8 cellular contexts compared by ENCODE assay signal in the genomic region with DNA sequence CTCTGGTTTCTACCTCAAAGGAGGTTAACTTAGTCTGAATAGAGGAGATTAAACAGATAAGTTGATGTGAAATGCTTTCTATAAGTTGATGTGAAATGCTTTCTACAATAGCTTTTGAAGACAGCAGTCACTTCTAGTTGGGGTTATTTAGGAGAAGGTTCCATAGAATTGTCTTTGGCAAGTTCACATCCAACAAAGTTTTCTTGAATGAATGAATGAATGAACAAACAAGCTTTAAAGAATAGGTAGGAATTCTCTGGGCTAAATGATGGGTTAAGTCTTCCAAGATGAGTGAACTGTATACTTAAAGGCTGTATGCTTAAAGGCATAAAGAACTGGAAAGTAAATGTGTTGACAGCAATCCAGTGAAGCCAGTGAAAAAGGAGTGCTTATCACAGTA. TPM values are rescaled to one million over a fixed set of nuclear protein-coding genes. Genes with fewer than 3 reads are reported as not detected.
DNase-seq lines count a peak whose midpoint lies in the region; ATAC-seq and TF ChIP-seq lines count a peak whose summit lies in the region.

No MANE protein-coding gene starts in this region.

- TF ChIP-seq CTCF in left ventricle myocardium inferior (IDR thresholded peaks at IDR 0.05; ENCODE audit: borderline replicate concordance) (no peak), right atrium auricular region (IDR thresholded peaks at IDR 0.05) (no peak), glutamatergic neuron (IDR thresholded peaks at IDR 0.05; ENCODE audit: partially characterized antibody, unreplicated experiment) (no peak), tibial artery (IDR thresholded peaks at IDR 0.05) (no peak), ovary (IDR thresholded peaks at IDR 0.05) (no peak), RWPE1 (conservative IDR thresholded peaks at IDR 0.05; ENCODE audit: low read depth) (no peak)

- H3K27me3 ChIP-seq in left ventricle myocardium inferior (ENCODE audit: low read depth) (no peaks in the 10 kb centered on the region), right atrium auricular region (no peaks in the 10 kb centered on the region), tibial artery (no peaks in the 10 kb centered on the region), ovary (no peaks in the 10 kb centered on the region)

- H3K4me1 Mint-ChIP-seq in activated CD8-positive, alpha-beta T cell treated with anti-CD3 and anti-CD28 coated beads, Interleukin-2, amount 10 ng/mL, durations not matched to agents 7 days and 5 days (ENCODE audit: low read depth): peaks cover 46% of the 10 kb centered on the region
- H3K4me1 Mint-ChIP-seq in glutamatergic neuron (ENCODE audit: low read depth, unreplicated experiment): peaks cover 4% of the 10 kb centered on the region

- H3K36me3 ChIP-seq in left ventricle myocardium inferior: peaks cover 19% of the 10 kb centered on the region
- peaks cover 12% of the 10 kb centered on the region for H3K36me3 ChIP-seq in right atrium auricular region
- H3K36me3 ChIP-seq in tibial artery: peaks cover 4 to 8% (median 8%) of the 10 kb centered on the region in 3 donors
- H3K36me3 ChIP-seq in ovary: no peaks in the 10 kb centered on the region

- H3K4me1 ChIP-seq in left ventricle myocardium inferior (peaks cover 62% of the 10 kb centered on the region), right atrium auricular region (peaks cover 0 to 25% of the 10 kb centered on the region in 2 donors), tibial artery (peaks cover 0 to 48% (median 17%) of the 10 kb centered on the region in 4 donors), ovary (ENCODE audit: insufficient read depth) (no peaks in the 10 kb centered on the region)

- H3K9me3 Mint-ChIP-seq in activated CD8-positive, alpha-beta T cell treated with anti-CD3 and anti-CD28 coated beads, Interleukin-2, amount 10 ng/mL, durations not matched to agents 7 days and 5 days (ENCODE audit: insufficient read depth): no peaks in the 10 kb centered on the region
- H3K9me3 Mint-ChIP-seq in glutamatergic neuron (ENCODE audit: unreplicated experiment): peaks cover 2% of the 10 kb centered on the region

- H3K9me3 ChIP-seq in left ventricle myocardium inferior (replicated peaks): no peaks in the 10 kb centered on the region
- no peaks in the 10 kb centered on the region for H3K9me3 ChIP-seq in right atrium auricular region
- H3K9me3 ChIP-seq in tibial artery: no peaks in the 10 kb centered on the region
- no peaks in the 10 kb centered on the region for H3K9me3 ChIP-seq in ovary

- peaks cover 12% of the 10 kb centered on the region for H3K27me3 Mint-ChIP-seq in activated CD8-positive, alpha-beta T cell treated with anti-CD3 and anti-CD28 coated beads, Interleukin-2, amount 10 ng/mL, durations not matched to agents 7 days and 5 days (ENCODE audit: low read depth)
- peaks cover 10% of the 10 kb centered on the region for H3K27me3 Mint-ChIP-seq in glutamatergic neuron (ENCODE audit: unreplicated experiment)

- H3K4me3 Mint-ChIP-seq in activated CD8-positive, alpha-beta T cell treated with anti-CD3 and anti-CD28 coated beads, Interleukin-2, amount 10 ng/mL, durations not matched to agents 7 days and 5 days: peak overlapping the region; percentile 99
- peak overlapping the region; percentile 4 for H3K4me3 Mint-ChIP-seq in glutamatergic neuron (ENCODE audit: unreplicated experiment)

- CTCF ChIA-PET in activated CD8-positive, alpha-beta T cell treated with anti-CD3 and anti-CD28 coated beads, Interleukin-2, amount 10 ng/mL, durations not matched to agents 7 days and 5 days (lab: Charles Lee): interaction anchor here (1.0 to 2.6 kb wide), 6 partner anchors 14 to 316 kb away, joined by 3 to 10 read pairs (median 5); a partner anchor contains a TSS
- CTCF ChIA-PET in RWPE1 (lab: Yijun Ruan, JAX): interaction anchor here (0.5 to 0.7 kb wide), 3 partner anchors 14 to 216 kb away, joined by 3 to 4 read pairs (median 3); no protein-coding TSS in a partner anchor

- no peak overlapping the region for H3K27ac Mint-ChIP-seq in activated CD8-positive, alpha-beta T cell treated with anti-CD3 and anti-CD28 coated beads, Interleukin-2, amount 10 ng/mL, durations not matched to agents 7 days and 5 days
- H3K27ac Mint-ChIP-seq in glutamatergic neuron (ENCODE audit: unreplicated experiment): no peak overlapping the region

- intact Hi-C loops in left ventricle myocardium inferior (cut with micrococcal nuclease): loop anchor here (10.0 kb wide), 1 partner anchor 69 kb away; a partner anchor contains a TSS
- intact Hi-C loops in tibial artery (cut with DNase I; ENCODE audit: low total_unique reads): loop anchor here (2.0 kb wide), 2 partner anchors 19 to 315 kb away; a partner anchor contains a TSS
- intact Hi-C loops in ovary (cut with DNase I): loop anchor here in 2 of 4 donors (5.0 to 10.0 kb wide), 3 partner anchors 66 to 316 kb away; a partner anchor contains a TSS

- DNase-seq in left ventricle myocardium inferior: no peak
- DNase-seq in right atrium auricular region (ENCODE audit: low spot score): no peak
- DNase-seq in activated CD8-positive, alpha-beta T cell treated with anti-CD3 and anti-CD28 coated beads, Interleukin-2, amount 10 ng/mL, durations not matched to agents 7 days and 5 days: no peak
- DNase-seq in glutamatergic neuron: no peak
- no peak for DNase-seq in tibial artery
- no peak for DNase-seq in ovary
- DNase-seq in RWPE1 (ENCODE audit: low spot score): no peak

- ATAC-seq in activated CD8-positive, alpha-beta T cell treated with anti-CD3 and anti-CD28 coated beads, Interleukin-2, amount 10 ng/mL, durations not matched to agents 7 days and 5 days: no peak
- no peak for ATAC-seq in GM19023 (IDR thresholded peaks at IDR 0.05; ENCODE audit: unreplicated experiment)

- no peak for TF ChIP-seq POLR2A in ovary (IDR thresholded peaks at IDR 0.05)

- peaks cover 29% of the 10 kb centered on the region for H3K36me3 Mint-ChIP-seq in activated CD8-positive, alpha-beta T cell treated with anti-CD3 and anti-CD28 coated beads, Interleukin-2, amount 10 ng/mL, durations not matched to agents 7 days and 5 days (ENCODE audit: low read depth)
- H3K36me3 Mint-ChIP-seq in glutamatergic neuron (ENCODE audit: unreplicated experiment): no peaks in the 10 kb centered on the region

- H3K4me3 ChIP-seq in left ventricle myocardium inferior (peak overlapping the region; percentile 87), right atrium auricular region (no peak overlapping the region), tibial artery (peak overlapping the region; percentile 67 to 80), ovary (no peak overlapping the region)

- POLR2A ChIA-PET in activated CD8-positive, alpha-beta T cell treated with anti-CD3 and anti-CD28 coated beads, Interleukin-2, amount 10 ng/mL, durations not matched to agents 7 days and 5 days (lab: Charles Lee): interaction anchor here (1.0 kb wide), 1 partner anchor 65 kb away, joined by 3 read pairs; a partner anchor contains a TSS
- POLR2A ChIA-PET in RWPE1 (lab: Yijun Ruan, JAX; ENCODE audit: low non-redundant PET): no interaction called here

- TF ChIP-seq EP300 in ovary (IDR thresholded peaks at IDR 0.05): no peak

- H3K27ac ChIP-seq in left ventricle myocardium inferior (replicated peaks): no peak overlapping the region
- H3K27ac ChIP-seq in right atrium auricular region: no peak overlapping the region
- no peak overlapping the region for H3K27ac ChIP-seq in tibial artery
- H3K27ac ChIP-seq in ovary: no peak overlapping the region
- no peak overlapping the region for H3K27ac ChIP-seq in RWPE1

RNA-seq across cellular contexts. Expression of a gene that starts 1.9 kb away (rescaled TPM):
- 46.8 TPM for total RNA-seq in left ventricle myocardium inferior
- 10 to 100 TPM; 27.8 to 30.1 TPM for total RNA-seq in right atrium auricular region
- total RNA-seq in activated CD8-positive, alpha-beta T cell treated with anti-CD3 and anti-CD28 coated beads, Interleukin-2, amount 10 ng/mL, durations not matched to agents 7 days and 5 days: 10 to 100 TPM; 51.8 to 53.8 TPM
- total RNA-seq in glutamatergic neuron (ENCODE audit: unreplicated experiment): 40.0 TPM
- 10 to 100 TPM; 34.8 to 59.2 (median 56.5) TPM for total RNA-seq in ovary
- 10 to 100 TPM; 11.9 to 22.5 TPM for polyA plus RNA-seq in ovary

RNA-seq across cellular contexts. Expression of a gene that starts 18.5 kb away (rescaled TPM):
- total RNA-seq in left ventricle myocardium inferior (31.8 TPM), right atrium auricular region (10 to 100 TPM in 1 of 2 donors, 1 to 10 TPM in 1; 6.8 to 12.1 TPM), glutamatergic neuron (ENCODE audit: unreplicated experiment) (7.2 TPM), ovary (10 to 100 TPM in 3 of 7 donors, 1 to 10 TPM in 4; 3.2 to 14.6 (median 9.1) TPM)
- total RNA-seq in activated CD8-positive, alpha-beta T cell treated with anti-CD3 and anti-CD28 coated beads, Interleukin-2, amount 10 ng/mL, durations not matched to agents 7 days and 5 days: 10 to 100 TPM; 18.7 to 21.8 TPM
- polyA plus RNA-seq in ovary: 10 to 100 TPM in 1 of 2 donors, 1 to 10 TPM in 1; 4.4 to 18.5 TPM

Comparison
In these comparisons a context has a peak if more than half of its experiments do, and no peak if none do; other contexts are left out.
1. H3K4me3 ChIP-seq: peak in left ventricle myocardium inferior (single experiment) and tibial artery (2 of 2); none in right atrium auricular region (0 of 2) and ovary (single experiment).